1 cellular context compared by ENCODE assay signal in genomic region chr5:172798422-172799215, GRCh38.
TF ChIP-seq lines count a peak whose summit lies in the region.

No MANE protein-coding gene starts in this region.

TF ChIP-seq in SK-N-SH, 30 proteins besides CTCF, POLR2A, EP300 and RAD21 (continued from another document):
- TF ChIP-seq USF2 (IDR thresholded peaks at IDR 0.05; ENCODE audit: borderline replicate concordance, low read depth, low read length) (no peak), MXI1 (IDR thresholded peaks at IDR 0.05; ENCODE audit: low read depth, low read length) (no peak), JUND (IDR thresholded peaks at IDR 0.05) (no peak), FOSL2 (IDR thresholded peaks at IDR 0.05; ENCODE audit: borderline replicate concordance, low read depth) (peak; percentile 19; the same call in 1 of the 2 replicates), REST (IDR thresholded peaks at IDR 0.05; ENCODE audit: low read depth, low read length) (no peak), TCF12 (IDR thresholded peaks at IDR 0.05) (0 out of 2 replicates have a peak, but pooled peaks have one; percentile 4), RFX5 (IDR thresholded peaks at IDR 0.05; ENCODE audit: low read length) (no peak)
